Comparison of ENCODE assay signal across 24 cellular contexts in the genomic region with DNA sequence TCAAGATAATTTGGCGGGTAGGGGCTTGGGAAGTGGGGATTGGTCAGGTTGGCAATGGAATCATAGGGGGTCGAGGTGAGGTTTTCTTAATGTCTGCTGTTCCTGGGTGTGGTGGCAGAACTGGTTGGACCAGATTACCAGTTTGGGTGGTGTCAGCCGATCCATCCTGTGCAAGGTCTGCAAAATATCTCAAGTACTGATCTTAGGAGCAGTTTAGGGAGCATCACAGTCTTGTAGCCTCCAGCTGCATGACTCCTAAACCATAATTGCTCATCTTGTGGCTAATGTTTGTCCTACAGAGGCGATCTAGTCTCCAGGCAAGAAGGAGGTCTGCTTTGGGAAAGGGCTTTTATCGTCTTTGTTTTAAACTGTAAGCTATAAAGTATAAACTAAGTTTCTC.
"Had no signal": no experiment of that assay in that cellular context is flagged by ENCODE, and none has a peak within 500 bp of the region (broad histone marks: within the 10 kb centered on the region; RNA-seq: fewer than 3 reads in every experiment).

No MANE protein-coding gene starts in this region.

- H3K4me1 Mint-ChIP-seq: activated naive CD4-positive, alpha-beta T cell treated with anti-CD3 and anti-CD28 coated beads, Interleukin-2, amount 50 U/mL, for 24 hours; memory B cell had no signal

- H3K27me3 ChIP-seq: gastrocnemius medialis had no signal

- H3K4me3 Mint-ChIP-seq: activated CD8-positive, alpha-beta T cell treated with anti-CD3 and anti-CD28 coated beads, Interleukin-2, amount 10 ng/mL, durations not matched to agents 7 days and 5 days; activated naive CD4-positive, alpha-beta T cell treated with anti-CD3 and anti-CD28 coated beads, Interleukin-2, amount 50 U/mL, for 24 hours; brain; dendritic cell treated with granulocyte-macrophage colony-stimulating factor and Interleukin-4, amounts not matched to agents 40 ng/mL and 50 ng/mL, for 4 days; memory B cell; nephron progenitor cell had no signal

- H3K9me3 Mint-ChIP-seq: activated naive CD4-positive, alpha-beta T cell treated with anti-CD3 and anti-CD28 coated beads, Interleukin-2, amount 50 U/mL, for 24 hours; dendritic cell treated with granulocyte-macrophage colony-stimulating factor and Interleukin-4, amounts not matched to agents 40 ng/mL and 50 ng/mL, for 4 days; nephron progenitor cell had no signal

- DNase-seq: activated CD4-positive, alpha-beta T cell treated with anti-CD3 and anti-CD28 coated beads, Interleukin-2, amount 50 U/mL, for 1 hour; activated CD4-positive, CD25-positive, alpha-beta regulatory T cell treated with anti-CD3 and anti-CD28 coated beads, Interleukin-2, amount 50 U/mL, for 72 hours; activated CD8-positive, alpha-beta T cell treated with anti-CD3 and anti-CD28 coated beads, Interleukin-2, amount 10 ng/mL, durations not matched to agents 7 days and 5 days; activated gamma-delta T cell treated with Interleukin-2 at 50 U/mL for 16 hours; activated T-cell treated with anti-CD3 and anti-CD28 coated beads, Interleukin-2, amount 50 U/mL, for 1 hour; aorta; caudate nucleus; effector CD4-positive, alpha-beta T cell; gastrocnemius medialis; hypothalamus; left colon; mucosa of descending colon; nephron progenitor cell; right cardiac atrium; stimulated activated CD4-positive, alpha-beta T cell treated with anti-CD3 and anti-CD28 coated beads, Interleukin-4, amount 100 ng/mL, for 24 hours; stimulated activated naive CD4-positive, alpha-beta T cell treated with Interleukin-2 at 50 U/mL for 16 hours had no signal

- H3K36me3 Mint-ChIP-seq: activated naive CD4-positive, alpha-beta T cell treated with anti-CD3 and anti-CD28 coated beads, Interleukin-2, amount 50 U/mL, for 24 hours; brain; memory B cell had no signal

- H3K4me1 ChIP-seq: gastrocnemius medialis had no signal

- H3K27ac Mint-ChIP-seq: activated CD8-positive, alpha-beta T cell treated with anti-CD3 and anti-CD28 coated beads, Interleukin-2, amount 10 ng/mL, durations not matched to agents 7 days and 5 days; activated naive CD4-positive, alpha-beta T cell treated with anti-CD3 and anti-CD28 coated beads, Interleukin-2, amount 50 U/mL, for 24 hours; brain; dendritic cell treated with granulocyte-macrophage colony-stimulating factor and Interleukin-4, amounts not matched to agents 40 ng/mL and 50 ng/mL, for 4 days; memory B cell; nephron progenitor cell had no signal

- H3K36me3 ChIP-seq: gastrocnemius medialis had no signal

- H3K9me3 ChIP-seq: gastrocnemius medialis, mucosa of descending colon had no signal

- H3K27me3 Mint-ChIP-seq: activated naive CD4-positive, alpha-beta T cell treated with anti-CD3 and anti-CD28 coated beads, Interleukin-2, amount 50 U/mL, for 24 hours; brain; dendritic cell treated with granulocyte-macrophage colony-stimulating factor and Interleukin-4, amounts not matched to agents 40 ng/mL and 50 ng/mL, for 4 days; memory B cell had no signal

- H3K27ac ChIP-seq: gastrocnemius medialis, parathyroid adenoma, VCaP had no signal

- FAIRE-seq: islet of Langerhans had no signal

- H3K4me3 ChIP-seq: gastrocnemius medialis, mucosa of descending colon had no signal

- ATAC-seq: activated CD8-positive, alpha-beta T cell treated with anti-CD3 and anti-CD28 coated beads, Interleukin-2, amount 10 ng/mL, durations not matched to agents 7 days and 5 days; esophagus mucosa; gastrocnemius medialis; left colon; mucosa of descending colon; right cardiac atrium had no signal
